9 cellular contexts compared by ENCODE assay signal in the genomic region with DNA sequence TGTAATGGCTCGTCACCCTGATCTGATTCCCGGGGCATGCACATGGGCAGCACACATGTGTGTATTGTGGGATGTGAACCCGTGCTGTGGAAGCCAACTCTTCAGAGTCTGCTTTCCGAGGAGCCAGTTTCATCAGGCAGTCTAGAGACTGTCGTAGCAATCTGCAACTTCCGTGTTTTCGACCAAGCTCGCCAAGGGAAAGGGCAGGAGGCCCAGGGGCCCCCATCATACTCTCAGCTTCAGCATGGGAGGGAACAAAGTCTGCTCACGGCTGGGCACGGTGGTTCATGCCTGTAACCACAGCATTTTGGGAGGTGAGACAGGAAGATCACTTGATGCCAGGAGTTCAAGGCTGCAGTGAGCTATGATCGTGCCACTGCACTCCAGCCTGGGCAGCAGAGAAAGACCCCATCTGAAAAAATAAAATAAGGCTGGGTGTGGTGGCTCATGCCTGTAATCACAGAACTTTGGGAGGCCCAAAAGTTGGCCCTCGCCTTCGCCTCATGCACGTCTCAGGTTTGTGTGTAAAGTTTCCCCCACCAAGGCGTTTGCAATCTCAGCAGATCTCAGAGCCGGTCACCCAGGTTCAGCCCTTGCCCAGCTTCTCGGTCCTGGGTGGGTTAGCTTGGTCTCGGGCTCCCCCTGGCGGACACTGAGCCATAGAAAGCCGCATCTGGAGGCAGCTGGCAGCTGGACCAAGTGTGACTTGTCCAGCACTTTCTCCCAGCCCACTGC. TPM values are rescaled to one million over a fixed set of nuclear protein-coding genes. Genes with fewer than 3 reads are reported as not detected.
DNase-seq lines count a peak whose midpoint lies in the region; ATAC-seq and TF ChIP-seq lines count a peak whose summit lies in the region.
"Had no signal": no experiment of that assay in that cellular context is flagged by ENCODE, and none has a peak within 500 bp of the region (broad histone marks: within the 10 kb centered on the region; RNA-seq: fewer than 3 reads in every experiment).

No MANE protein-coding gene starts in this region.

- H3K27ac Mint-ChIP-seq in activated T-helper 2 cell treated with anti-CD3 and anti-CD28 coated beads, Interferon-gamma antibody, Interleukin-2, Interleukin-4, amounts not matched to agents 10 μg/mL and 5 μg/mL and 100 μg/mL, durations not matched to agents 14 hours and 24 hours and 36 hours: no peak overlapping the region
- no peak overlapping the region for H3K27ac Mint-ChIP-seq in neural progenitor cell
- H3K27ac Mint-ChIP-seq in stimulated activated naive CD8-positive, alpha-beta T cell treated with anti-CD3 and anti-CD28 coated beads, Interleukin-15, amount 100 ng/mL, for 72 hours: no peak overlapping the region
- H3K27ac Mint-ChIP-seq: dendritic cell treated with granulocyte-macrophage colony-stimulating factor and Interleukin-4, amounts not matched to agents 40 ng/mL and 50 ng/mL, for 4 days had no signal

- H3K27me3 ChIP-seq in neural progenitor cell: peaks cover 17% of the 10 kb centered on the region

- H2AFZ ChIP-seq in neural progenitor cell (replicated peaks): no peak overlapping the region

- H3K4me1 ChIP-seq in neural progenitor cell: no peaks in the 10 kb centered on the region

- no peak overlapping the region for H3K4me2 ChIP-seq in neural progenitor cell

- no peak overlapping the region for H3K27ac ChIP-seq in neural progenitor cell

- peak; percentile 59 for DNase-seq in DMS153 treated with DMSO at 0.1 percent for 48 hours (lab: John Stamatoyannopoulos, UW; ENCODE audit: unreplicated experiment)
- DNase-seq in Jurkat, Clone E6-1 (ENCODE audit: low read depth, low spot score): peak; percentile 39
- peak; percentile 59 to 71 for DNase-seq in SHP77 (lab: John Stamatoyannopoulos, UW)
- DNase-seq in activated T-helper 2 cell treated with anti-CD3 and anti-CD28 coated beads, Interferon-gamma antibody, Interleukin-2, Interleukin-4, amounts not matched to agents 10 μg/mL and 5 μg/mL and 100 μg/mL, durations not matched to agents 14 hours and 24 hours and 36 hours (ENCODE audit: low spot score): peak; percentile 69
- DNase-seq in fibroblast of the aortic adventitia (ENCODE audit: low read depth): peak; percentile 89
- peak; percentile 88 for DNase-seq in neural progenitor cell (ENCODE audit: low spot score)
- peak; percentile 77 for DNase-seq in stimulated activated naive CD8-positive, alpha-beta T cell treated with anti-CD3 and anti-CD28 coated beads, Interleukin-15, amount 100 ng/mL, for 72 hours

- H3F3A ChIP-seq in neural progenitor cell (ENCODE audit: low read depth): no peaks in the 10 kb centered on the region

- no peak overlapping the region for H3K4me3 Mint-ChIP-seq in activated T-helper 2 cell treated with anti-CD3 and anti-CD28 coated beads, Interferon-gamma antibody, Interleukin-2, Interleukin-4, amounts not matched to agents 10 μg/mL and 5 μg/mL and 100 μg/mL, durations not matched to agents 14 hours and 24 hours and 36 hours (ENCODE audit: low read depth)
- no peak overlapping the region for H3K4me3 Mint-ChIP-seq in neural progenitor cell
- H3K4me3 Mint-ChIP-seq in stimulated activated naive CD8-positive, alpha-beta T cell treated with anti-CD3 and anti-CD28 coated beads, Interleukin-15, amount 100 ng/mL, for 72 hours: no peak overlapping the region
- H3K4me3 Mint-ChIP-seq: dendritic cell treated with granulocyte-macrophage colony-stimulating factor and Interleukin-4, amounts not matched to agents 40 ng/mL and 50 ng/mL, for 4 days had no signal

- peaks cover 10% of the 10 kb centered on the region for H3K27me3 Mint-ChIP-seq in activated T-helper 2 cell treated with anti-CD3 and anti-CD28 coated beads, Interferon-gamma antibody, Interleukin-2, Interleukin-4, amounts not matched to agents 10 μg/mL and 5 μg/mL and 100 μg/mL, durations not matched to agents 14 hours and 24 hours and 36 hours (ENCODE audit: low read depth)
- peaks cover 7% of the 10 kb centered on the region for H3K27me3 Mint-ChIP-seq in neural progenitor cell (ENCODE audit: insufficient read depth, low read depth)
- peaks cover 14% of the 10 kb centered on the region for H3K27me3 Mint-ChIP-seq in stimulated activated naive CD8-positive, alpha-beta T cell treated with anti-CD3 and anti-CD28 coated beads, Interleukin-15, amount 100 ng/mL, for 72 hours

- H3K79me2 ChIP-seq in neural progenitor cell (ENCODE audit: low read depth): no peaks in the 10 kb centered on the region

- no peaks in the 10 kb centered on the region for H3K9me3 Mint-ChIP-seq in activated T-helper 2 cell treated with anti-CD3 and anti-CD28 coated beads, Interferon-gamma antibody, Interleukin-2, Interleukin-4, amounts not matched to agents 10 μg/mL and 5 μg/mL and 100 μg/mL, durations not matched to agents 14 hours and 24 hours and 36 hours
- H3K9me3 Mint-ChIP-seq in neural progenitor cell: no peaks in the 10 kb centered on the region
- H3K9me3 Mint-ChIP-seq in stimulated activated naive CD8-positive, alpha-beta T cell treated with anti-CD3 and anti-CD28 coated beads, Interleukin-15, amount 100 ng/mL, for 72 hours: no peaks in the 10 kb centered on the region
- H3K9me3 Mint-ChIP-seq: dendritic cell treated with granulocyte-macrophage colony-stimulating factor and Interleukin-4, amounts not matched to agents 40 ng/mL and 50 ng/mL, for 4 days had no signal

- intact Hi-C loops in activated T-helper 2 cell treated with anti-CD3 and anti-CD28 coated beads, Interferon-gamma antibody, Interleukin-2, Interleukin-4, amounts not matched to agents 10 μg/mL and 5 μg/mL and 100 μg/mL, durations not matched to agents 14 hours and 24 hours and 36 hours (cut with micrococcal nuclease): loop anchor here (1.0 to 5.0 kb wide), 4 partner anchors 34 to 378 kb away; no protein-coding TSS in a partner anchor

- TF ChIP-seq CTCF in fibroblast of the aortic adventitia (IDR thresholded peaks at IDR 0.05; ENCODE audit: insufficient read depth, low read length) (peak; percentile 84), neural progenitor cell (IDR thresholded peaks at IDR 0.05) (peak; percentile 93)

- H3K36me3 ChIP-seq in neural progenitor cell: no peaks in the 10 kb centered on the region

- no peaks in the 10 kb centered on the region for H3K9me3 ChIP-seq in neural progenitor cell (ENCODE audit: low read depth)

- no peaks in the 10 kb centered on the region for H3K36me3 Mint-ChIP-seq in activated T-helper 2 cell treated with anti-CD3 and anti-CD28 coated beads, Interferon-gamma antibody, Interleukin-2, Interleukin-4, amounts not matched to agents 10 μg/mL and 5 μg/mL and 100 μg/mL, durations not matched to agents 14 hours and 24 hours and 36 hours (ENCODE audit: low read depth)
- H3K36me3 Mint-ChIP-seq in neural progenitor cell: no peaks in the 10 kb centered on the region

- H4K20me1 ChIP-seq in neural progenitor cell (ENCODE audit: low read depth): no peaks in the 10 kb centered on the region

- peaks cover 11% of the 10 kb centered on the region for H3K4me1 Mint-ChIP-seq in activated T-helper 2 cell treated with anti-CD3 and anti-CD28 coated beads, Interferon-gamma antibody, Interleukin-2, Interleukin-4, amounts not matched to agents 10 μg/mL and 5 μg/mL and 100 μg/mL, durations not matched to agents 14 hours and 24 hours and 36 hours (ENCODE audit: low read depth)
- peaks cover 5% of the 10 kb centered on the region for H3K4me1 Mint-ChIP-seq in neural progenitor cell
- peaks cover 9% of the 10 kb centered on the region for H3K4me1 Mint-ChIP-seq in stimulated activated naive CD8-positive, alpha-beta T cell treated with anti-CD3 and anti-CD28 coated beads, Interleukin-15, amount 100 ng/mL, for 72 hours

- no peak overlapping the region for H3K4me3 ChIP-seq in Jurkat, Clone E6-1 (ENCODE audit: low read length)
- no peak overlapping the region for H3K4me3 ChIP-seq in fibroblast of the aortic adventitia (ENCODE audit: low read depth, low read length)
- H3K4me3 ChIP-seq in neural progenitor cell: no peak overlapping the region

- no peak overlapping the region for H3K9ac ChIP-seq in neural progenitor cell

- peak; percentile 73 for ATAC-seq in stimulated activated naive CD8-positive, alpha-beta T cell treated with anti-CD3 and anti-CD28 coated beads, Interleukin-15, amount 100 ng/mL, for 72 hours
- no peak for ATAC-seq in GM21786 (IDR thresholded peaks at IDR 0.05; ENCODE audit: unreplicated experiment)

RNA-seq across cellular contexts. Expression of a gene that starts 48.5 kb away (rescaled TPM):
- 7.4 TPM for polyA plus RNA-seq in Jurkat, Clone E6-1 (2012; ENCODE audit: insufficient read depth, insufficient read length)
- total RNA-seq in activated T-helper 2 cell treated with anti-CD3 and anti-CD28 coated beads, Interferon-gamma antibody, Interleukin-2, Interleukin-4, amounts not matched to agents 10 μg/mL and 5 μg/mL and 100 μg/mL, durations not matched to agents 14 hours and 24 hours and 36 hours: 9.6 and 10.4 TPM in 2 replicates
- total RNA-seq in fibroblast of the aortic adventitia (ENCODE audit: low replicate concordance) (2.0 and 4.7 TPM in 2 replicates), neural progenitor cell (ENCODE audit: low replicate concordance) (19.0 and 20.8 TPM in 2 replicates)

Comparison
In these comparisons a context has a peak if more than half of its experiments do, and no peak if none do; other contexts are left out.
1. DNase-seq: peak in every context shown above with its lines; median percentile 89 in fibroblast of the aortic adventitia; 88 in neural progenitor cell; 77 in stimulated activated naive CD8-positive, alpha-beta T cell treated with anti-CD3 and anti-CD28 coated beads, Interleukin-15, amount 100 ng/mL, for 72 hours; 69 in activated T-helper 2 cell treated with anti-CD3 and anti-CD28 coated beads, Interferon-gamma antibody, Interleukin-2, Interleukin-4, amounts not matched to agents 10 μg/mL and 5 μg/mL and 100 μg/mL, durations not matched to agents 14 hours and 24 hours and 36 hours; 65 in SHP77; 59 in DMS153 treated with DMSO at 0.1 percent for 48 hours; 39 in Jurkat, Clone E6-1.